In genomic region chr4:13545394-13545808, GRCh38 we compare ENCODE assay signal across 10 cellular contexts. TPM values are rescaled to one million over a fixed set of nuclear protein-coding genes. Genes with fewer than 3 reads are reported as not detected.
DNase-seq lines count a peak whose midpoint lies in the region; ATAC-seq, FAIRE-seq and TF ChIP-seq lines count a peak whose summit lies in the region.
"Had no signal": no experiment of that assay in that cellular context is flagged by ENCODE, and none has a peak within 500 bp of the region (broad histone marks: within the 10 kb centered on the region; RNA-seq: fewer than 3 reads in every experiment).

No MANE protein-coding gene starts in this region.

- TF ChIP-seq EP300 in tibial nerve (IDR thresholded peaks at IDR 0.05): no peak

- peak overlapping the region; percentile 85 for H3K4me3 ChIP-seq in cardiac muscle cell
- H3K4me3 ChIP-seq in tibial artery: peak overlapping the region; percentile 56 to 60
- H3K4me3 ChIP-seq in tibial nerve: peak overlapping the region in 1 of 4 donors; percentile 19

- POLR2A ChIA-PET in activated naive CD8-positive, alpha-beta T cell treated with anti-CD3 and anti-CD28 coated beads, Interleukin-2, amount 10 ng/mL, durations not matched to agents 7 days and 5 days (lab: Charles Lee): interaction anchor here (0.6 kb wide), 1 partner anchor 114 kb away, joined by 3 read pairs; no protein-coding TSS in a partner anchor

- intact Hi-C loops in left cardiac atrium (cut with DNase I): loop anchor here (5.0 to 10.0 kb wide), 2 partner anchors 693 to 811 kb away; no protein-coding TSS in a partner anchor
- intact Hi-C loops in tibial artery (cut with DNase I; ENCODE audit: low total_unique reads): loop anchor here (10.0 kb wide), 1 partner anchor 821 kb away; no protein-coding TSS in a partner anchor

- no peak for TF ChIP-seq POLR2A in tibial nerve (IDR thresholded peaks at IDR 0.05)
- TF ChIP-seq POLR2A in GM12892 (IDR thresholded peaks at IDR 0.05; ENCODE audit: low read depth, low read length): no peak

- H3K27me3 Mint-ChIP-seq in activated naive CD8-positive, alpha-beta T cell treated with anti-CD3 and anti-CD28 coated beads, Interleukin-2, amount 10 ng/mL, durations not matched to agents 7 days and 5 days: peaks cover 80% of the 10 kb centered on the region
- peaks cover 23% of the 10 kb centered on the region for H3K27me3 Mint-ChIP-seq in memory B cell

- peaks cover 5% of the 10 kb centered on the region for H3K4me1 ChIP-seq in cardiac muscle cell (ENCODE audit: low read depth)
- peaks cover 0 to 54% (median 41%) of the 10 kb centered on the region in 4 donors for H3K4me1 ChIP-seq in tibial artery
- H3K4me1 ChIP-seq in tibial nerve: peaks cover 0 to 76% (median 30%) of the 10 kb centered on the region in 4 donors

- H3K27ac ChIP-seq in cardiac muscle cell (no peak overlapping the region), tibial artery (no peak overlapping the region), tibial nerve (no peak overlapping the region)
- H3K27ac ChIP-seq: heart right ventricle had no signal

- peak overlapping the region; percentile 61 for H3K27ac Mint-ChIP-seq in activated naive CD8-positive, alpha-beta T cell treated with anti-CD3 and anti-CD28 coated beads, Interleukin-2, amount 10 ng/mL, durations not matched to agents 7 days and 5 days
- H3K27ac Mint-ChIP-seq in memory B cell: peak overlapping the region; percentile 91

- peaks cover 32% of the 10 kb centered on the region for H3K4me1 Mint-ChIP-seq in activated naive CD8-positive, alpha-beta T cell treated with anti-CD3 and anti-CD28 coated beads, Interleukin-2, amount 10 ng/mL, durations not matched to agents 7 days and 5 days
- H3K4me1 Mint-ChIP-seq in memory B cell: peaks cover 24% of the 10 kb centered on the region

- peak overlapping the region; percentile 79 for H3K4me3 Mint-ChIP-seq in activated naive CD8-positive, alpha-beta T cell treated with anti-CD3 and anti-CD28 coated beads, Interleukin-2, amount 10 ng/mL, durations not matched to agents 7 days and 5 days
- peak overlapping the region; percentile 79 for H3K4me3 Mint-ChIP-seq in memory B cell

- H3K36me3 ChIP-seq in cardiac muscle cell (no peaks in the 10 kb centered on the region), tibial artery (no peaks in the 10 kb centered on the region), tibial nerve (no peaks in the 10 kb centered on the region)
- H3K36me3 ChIP-seq: heart right ventricle had no signal

- H3K9me3 ChIP-seq in cardiac muscle cell (ENCODE audit: low read depth) (no peaks in the 10 kb centered on the region), tibial artery (peaks cover 0 to 15% (median 0%) of the 10 kb centered on the region in 3 donors), tibial nerve (no peaks in the 10 kb centered on the region)
- H3K9me3 ChIP-seq: heart right ventricle had no signal

- ATAC-seq in left cardiac atrium (no peak), memory B cell (ENCODE audit: low read depth) (no peak)
- no peak for ATAC-seq in activated naive CD8-positive, alpha-beta T cell treated with anti-CD3 and anti-CD28 coated beads, Interleukin-2, amount 10 ng/mL, durations not matched to agents 7 days and 5 days (ENCODE audit: low read depth)

- H3K27me3 ChIP-seq in cardiac muscle cell (peaks cover 95% of the 10 kb centered on the region), tibial artery (peaks cover 0 to 99% of the 10 kb centered on the region in 2 donors), tibial nerve (peaks cover 9 to 98% of the 10 kb centered on the region in 2 donors)

- TF ChIP-seq CTCF in cardiac muscle cell (IDR thresholded peaks at IDR 0.05; ENCODE audit: low read depth, low read length) (no peak), tibial artery (IDR thresholded peaks at IDR 0.05) (no peak), tibial nerve (IDR thresholded peaks at IDR 0.05) (no peak)

- WGBS in tibial nerve, 2 donors: 15 to 16% methylated on average over 8 of the region's 8 CpGs

- no peak for FAIRE-seq in HTR-8/SVneo (lab: Jason Lieb, UNC)
- FAIRE-seq in GM12892 (lab: Jason Lieb, UNC): no peak

- DNase-seq in cardiac muscle cell (ENCODE audit: low read depth in 1 of 2, low spot score in 1 of 2) (no peak), left cardiac atrium (no peak), memory B cell (ENCODE audit: low spot score in 2 of 2) (no peak), tibial artery (no peak), tibial nerve (ENCODE audit: low spot score in 2 of 2) (no peak), HTR-8/SVneo (ENCODE audit: insufficient read length, low spot score) (no peak), GM12892 (ENCODE audit: insufficient read length) (no peak)
- no peak for DNase-seq in activated naive CD8-positive, alpha-beta T cell treated with anti-CD3 and anti-CD28 coated beads, Interleukin-2, amount 10 ng/mL, durations not matched to agents 7 days and 5 days
- DNase-seq: activated effector memory CD4-positive, alpha-beta T cell treated with Interleukin-2 at 50 U/mL for 16 hours had no signal

- H3K9me3 Mint-ChIP-seq in activated naive CD8-positive, alpha-beta T cell treated with anti-CD3 and anti-CD28 coated beads, Interleukin-2, amount 10 ng/mL, durations not matched to agents 7 days and 5 days: no peaks in the 10 kb centered on the region
- H3K9me3 Mint-ChIP-seq in memory B cell: no peaks in the 10 kb centered on the region

- peaks cover 2% of the 10 kb centered on the region for H3K36me3 Mint-ChIP-seq in activated naive CD8-positive, alpha-beta T cell treated with anti-CD3 and anti-CD28 coated beads, Interleukin-2, amount 10 ng/mL, durations not matched to agents 7 days and 5 days
- peaks cover 2% of the 10 kb centered on the region for H3K36me3 Mint-ChIP-seq in memory B cell

RNA-seq across cellular contexts. Expression of gene NKX3-2, which starts 1.1 kb away (rescaled TPM):
- total RNA-seq in cardiac muscle cell (0.39 and 0.45 TPM in 2 replicates), left cardiac atrium (not detected), tibial nerve (under 1 TPM in 3 of 4 donors, not detected in 1; 0.22 to 0.84 (median 0.30) TPM)
- not detected in 2 replicates for polyA plus RNA-seq in cardiac muscle cell
- total RNA-seq in activated naive CD8-positive, alpha-beta T cell treated with anti-CD3 and anti-CD28 coated beads, Interleukin-2, amount 10 ng/mL, durations not matched to agents 7 days and 5 days: not detected
- polyA plus RNA-seq in GM12892 (2012; ENCODE audit: missing spikeins): not detected
- total RNA-seq: heart right ventricle had no signal
- polyA plus RNA-seq: heart right ventricle had no signal
